Comparison of ENCODE assay signal across 10 cellular contexts in genomic region chr17:81722184-81723120, GRCh38. TPM values are rescaled to one million over a fixed set of nuclear protein-coding genes. Genes with fewer than 3 reads are reported as not detected.
DNase-seq lines count a peak whose midpoint lies in the region; ATAC-seq and TF ChIP-seq lines count a peak whose summit lies in the region.
"Had no signal": no experiment of that assay in that cellular context is flagged by ENCODE, and none has a peak within 500 bp of the region (broad histone marks: within the 10 kb centered on the region; RNA-seq: fewer than 3 reads in every experiment).

No MANE protein-coding gene starts in this region.

- ATAC-seq in CD4-positive, alpha-beta T cell (ENCODE audit: poor library complexity), result no peak
- ATAC-seq: naive thymus-derived CD8-positive, alpha-beta T cell had no signal

- POLR2A ChIA-PET in CD4-positive, alpha-beta T cell (lab: Charles Lee), result no interaction called here

- H3K4me1 ChIP-seq in Peyer's patch (peaks cover 0 to 32% (median 0%) of the 10 kb centered on the region in 4 donors), sigmoid colon (peaks cover 0 to 6% (median 0%) of the 10 kb centered on the region in 4 donors)

- CTCF ChIA-PET in CD4-positive, alpha-beta T cell (lab: Charles Lee), result no interaction called here

- H3K27ac Mint-ChIP-seq in CD4-positive, alpha-beta T cell, result no peak overlapping the region
- H3K27ac Mint-ChIP-seq: IgD-negative memory B cell had no signal

- no peak for TF ChIP-seq EP300 in sigmoid colon (IDR thresholded peaks at IDR 0.05)

- H3K4me1 Mint-ChIP-seq in CD4-positive, alpha-beta T cell (ENCODE audit: low read depth), result no peaks in the 10 kb centered on the region
- H3K4me1 Mint-ChIP-seq: naive thymus-derived CD8-positive, alpha-beta T cell had no signal

- H3K4me3 ChIP-seq in Peyer's patch (no peak overlapping the region), fibroblast of the aortic adventitia (ENCODE audit: low read depth, low read length) (no peak overlapping the region), sigmoid colon (no peak overlapping the region)

- H3K4me3 Mint-ChIP-seq in CD4-positive, alpha-beta T cell, result no peak overlapping the region
- H3K4me3 Mint-ChIP-seq: IgD-negative memory B cell; naive thymus-derived CD8-positive, alpha-beta T cell had no signal

- 13 to 47% methylated on average over 10 of the region's 10 CpGs for WGBS in sigmoid colon, 2 donors

- H3K36me3 ChIP-seq in Peyer's patch (peaks cover 0 to 11% (median 0%) of the 10 kb centered on the region in 3 donors), sigmoid colon (no peaks in the 10 kb centered on the region)

- H3K9me3 ChIP-seq in Peyer's patch (no peaks in the 10 kb centered on the region), sigmoid colon (no peaks in the 10 kb centered on the region)
- no peaks in the 10 kb centered on the region for H3K9me3 ChIP-seq in CD4-positive, alpha-beta T cell (ENCODE audit: control insufficient read depth, low read length)

- no peak for TF ChIP-seq POLR2A in Peyer's patch (IDR thresholded peaks at IDR 0.05)
- no peak for TF ChIP-seq POLR2A in sigmoid colon (IDR thresholded peaks at IDR 0.05)

- H3K27me3 ChIP-seq in Peyer's patch, result no peaks in the 10 kb centered on the region
- peaks cover 0 to 29% (median 11%) of the 10 kb centered on the region in 3 donors for H3K27me3 ChIP-seq in sigmoid colon
- peaks cover 5% of the 10 kb centered on the region for H3K27me3 ChIP-seq in CD4-positive, alpha-beta T cell (ENCODE audit: control insufficient read depth, insufficient read depth, low read length)

- H3K36me3 Mint-ChIP-seq in CD4-positive, alpha-beta T cell (ENCODE audit: low read depth), result no peaks in the 10 kb centered on the region
- H3K36me3 Mint-ChIP-seq: IgD-negative memory B cell; naive thymus-derived CD8-positive, alpha-beta T cell had no signal

- H3K27ac ChIP-seq in Peyer's patch, result peak overlapping the region in 2 of 4 donors; percentile 24 to 81
- no peak overlapping the region for H3K27ac ChIP-seq in sigmoid colon
- H3K27ac ChIP-seq in CD4-positive, alpha-beta T cell (ENCODE audit: low read depth, low read length), result no peak overlapping the region

- no peaks in the 10 kb centered on the region for H3K9me3 Mint-ChIP-seq in CD4-positive, alpha-beta T cell
- H3K9me3 Mint-ChIP-seq: IgD-negative memory B cell; naive thymus-derived CD8-positive, alpha-beta T cell had no signal

- peak; percentile 74 for DNase-seq in DMS53 (lab: John Stamatoyannopoulos, UW)
- DNase-seq in DMS53 treated with DMSO at 0.1 percent for 48 hours (lab: John Stamatoyannopoulos, UW; ENCODE audit: unreplicated experiment), result no peak
- DNase-seq in Peyer's patch, result peak in 2 of 3 donors; percentile 83 to 90
- peak; percentile 24 for DNase-seq in fibroblast of the aortic adventitia (ENCODE audit: low read depth)
- DNase-seq in sigmoid colon, result peak; percentile 68
- no peak for DNase-seq in GDM1 (lab: John Stamatoyannopoulos, UW)
- DNase-seq in CD4-positive, alpha-beta T cell, result no peak
- DNase-seq in SW 1271 (lab: John Stamatoyannopoulos, UW), result no peak
- DNase-seq: naive thymus-derived CD8-positive, alpha-beta T cell had no signal

- peaks cover 15% of the 10 kb centered on the region for H3K27me3 Mint-ChIP-seq in CD4-positive, alpha-beta T cell

- intact Hi-C loops in sigmoid colon (cut with DNase I), result no loop called here
- intact Hi-C loops in CD4-positive, alpha-beta T cell (cut with DNase I, micrococcal nuclease), result no loop called here

- TF ChIP-seq CTCF in Peyer's patch (IDR thresholded peaks at IDR 0.05) (no peak), fibroblast of the aortic adventitia (IDR thresholded peaks at IDR 0.05; ENCODE audit: insufficient read depth, low read length) (no peak), sigmoid colon (IDR thresholded peaks at IDR 0.05) (no peak)
- no peak for TF ChIP-seq CTCF in CD4-positive, alpha-beta T cell (IDR thresholded peaks at IDR 0.05)

RNA-seq across cellular contexts. Expression of gene SLC25A10, which starts 10.4 kb away (rescaled TPM):
- total RNA-seq in Peyer's patch (100 to 1,000 TPM in 1 of 4 donors, 10 to 100 TPM in 3; 37.1 to 109 (median 64.1) TPM), fibroblast of the aortic adventitia (ENCODE audit: low replicate concordance) (4.1 and 19.3 TPM in 2 replicates), sigmoid colon (1 to 10 TPM in 3 of 4 donors, under 1 TPM in 1; 0.99 to 7.1 (median 3.7) TPM)
- 10 to 100 TPM; 59.5 to 63.2 (median 60.6) TPM for polyA plus RNA-seq in sigmoid colon
- total RNA-seq in CD4-positive, alpha-beta T cell, result 1 to 10 TPM; 4.6 TPM

RNA-seq across cellular contexts. Expression of gene MRPL12, which starts 19.3 kb away (rescaled TPM):
- 10 to 100 TPM; 65.6 to 99.9 (median 76.4) TPM for total RNA-seq in Peyer's patch
- total RNA-seq in fibroblast of the aortic adventitia (ENCODE audit: low replicate concordance), result 19.2 and 23.7 TPM in 2 replicates
- total RNA-seq in sigmoid colon, result 10 to 100 TPM; 31.0 to 56.4 (median 39.5) TPM
- polyA plus RNA-seq in sigmoid colon, result 100 to 1,000 TPM; 204 to 258 (median 237) TPM
- total RNA-seq in CD4-positive, alpha-beta T cell, result 10 to 100 TPM; 26.2 to 26.5 TPM

RNA-seq across cellular contexts. Expression of gene HGS, which starts 38.6 kb away (rescaled TPM):
- total RNA-seq in Peyer's patch, result 100 to 1,000 TPM; 118 to 186 (median 171) TPM
- total RNA-seq in fibroblast of the aortic adventitia (ENCODE audit: low replicate concordance), result 89.0 and 94.7 TPM in 2 replicates
- total RNA-seq in sigmoid colon, result 100 to 1,000 TPM in 1 of 4 donors, 10 to 100 TPM in 3; 36.7 to 143 (median 42.5) TPM
- 100 to 1,000 TPM in 1 of 3 donors, 10 to 100 TPM in 2; 52.9 to 111 (median 87.7) TPM for polyA plus RNA-seq in sigmoid colon
- total RNA-seq in CD4-positive, alpha-beta T cell, result 100 to 1,000 TPM; 118 to 127 TPM

RNA-seq across cellular contexts. Expression of gene ARL16, which starts 38.9 kb away (rescaled TPM):
- total RNA-seq in Peyer's patch (10 to 100 TPM; 33.5 to 45.4 (median 43.4) TPM), fibroblast of the aortic adventitia (ENCODE audit: low replicate concordance) (21.3 and 26.4 TPM in 2 replicates), sigmoid colon (10 to 100 TPM; 27.7 to 51.7 (median 47.7) TPM)
- polyA plus RNA-seq in sigmoid colon, result 10 to 100 TPM; 24.5 to 42.3 (median 36.6) TPM
- 10 to 100 TPM; 35.7 to 38.5 TPM for total RNA-seq in CD4-positive, alpha-beta T cell

RNA-seq across cellular contexts. Expression of gene CCDC137, which starts 55.9 kb away (rescaled TPM):
- total RNA-seq in Peyer's patch (10 to 100 TPM; 13.9 to 27.2 (median 17.0) TPM), fibroblast of the aortic adventitia (ENCODE audit: low replicate concordance) (7.0 and 12.0 TPM in 2 replicates), sigmoid colon (10 to 100 TPM in 1 of 4 donors, 1 to 10 TPM in 3; 5.5 to 10.7 (median 9.0) TPM)
- polyA plus RNA-seq in sigmoid colon, result 10 to 100 TPM in 2 of 3 donors, 1 to 10 TPM in 1; 9.0 to 31.1 (median 13.4) TPM
- total RNA-seq in CD4-positive, alpha-beta T cell, result 10 to 100 TPM; 20.8 to 21.7 TPM

Comparison
In these comparisons a context has a peak if more than half of its experiments do, and no peak if none do; other contexts are left out.
1. DNase-seq: peak in DMS53 (single experiment), Peyer's patch (2 of 3), fibroblast of the aortic adventitia (single experiment) and sigmoid colon (single experiment); none in DMS53 treated with DMSO at 0.1 percent for 48 hours (single experiment), GDM1 (single experiment), CD4-positive, alpha-beta T cell (0 of 10) and SW 1271 (0 of 2).